Comparison of ENCODE assay signal across 4 cellular contexts in the genomic region with DNA sequence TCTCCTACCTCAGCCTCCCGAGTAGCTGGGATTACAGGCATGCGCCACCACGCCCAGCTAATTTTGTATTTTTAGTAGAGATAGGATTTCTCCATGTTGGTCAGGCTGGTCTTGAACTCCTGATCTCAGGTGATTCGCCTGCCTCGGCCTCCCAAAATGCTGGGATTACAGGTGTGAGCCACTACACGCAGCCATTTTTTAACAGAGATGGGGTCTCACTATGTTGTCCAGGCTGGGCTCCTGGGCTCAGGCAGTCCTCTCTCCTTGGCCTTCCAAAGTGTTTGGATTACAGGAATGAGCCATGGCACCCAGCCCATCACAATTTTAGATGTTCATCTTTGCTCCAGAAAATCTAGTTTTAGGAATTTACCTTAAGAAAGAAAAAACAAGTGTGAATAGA. TPM values are rescaled to one million over a fixed set of nuclear protein-coding genes. Genes with fewer than 3 reads are reported as not detected.
"Had no signal": no experiment of that assay in that cellular context is flagged by ENCODE, and none has a peak within 500 bp of the region (broad histone marks: within the 10 kb centered on the region; RNA-seq: fewer than 3 reads in every experiment).

No MANE protein-coding gene starts in this region.

RNA-seq across cellular contexts. Expression of a gene that starts 50.5 kb away (rescaled TPM):
- total RNA-seq: HT-29, HT1080, IMR-90 had no signal
- polyA plus RNA-seq: IgD-negative memory B cell, IMR-90 had no signal
